Comparison of ENCODE assay signal across 28 cellular contexts in genomic region chr2:173584000-173584399, GRCh38.
"Had no signal": no experiment of that assay in that cellular context is flagged by ENCODE, and none has a peak within 500 bp of the region (broad histone marks: within the 10 kb centered on the region; RNA-seq: fewer than 3 reads in every experiment).

No MANE protein-coding gene starts in this region.

- FAIRE-seq: endometrium, endothelial cell of umbilical vein, frontal cortex had no signal

- ATAC-seq: effector memory CD8-positive, alpha-beta T cell; esophagus mucosa; gastrocnemius medialis; gastroesophageal sphincter; heart left ventricle; heart right ventricle had no signal

- H2AFZ ChIP-seq: hepatocyte had no signal

- H3K4me1 ChIP-seq: colonic mucosa, esophagus muscularis mucosa, gastroesophageal sphincter, heart right ventricle had no signal

- DNase-seq: colonic mucosa; cortex of kidney; dermis blood vessel endothelial cell; dorsolateral prefrontal cortex; effector CD4-positive, alpha-beta T cell; effector CD8-positive, alpha-beta T cell; effector memory CD4-positive, alpha-beta T cell; effector memory CD8-positive, alpha-beta T cell; endodermal cell; erythroblast; esophagus squamous epithelium; foreskin fibroblast; foreskin keratinocyte; foreskin melanocyte; gastrocnemius medialis; glutamatergic neuron; head of caudate nucleus; heart left ventricle; heart right ventricle had no signal

- H3K4me3 ChIP-seq: colonic mucosa, coronary artery, dorsolateral prefrontal cortex, esophagus muscularis mucosa, esophagus squamous epithelium, gastrocnemius medialis, gastroesophageal sphincter, heart left ventricle, heart right ventricle, hepatocyte had no signal

- H3K27me3 ChIP-seq: colonic mucosa, foreskin keratinocyte, gastrocnemius medialis, heart left ventricle, hepatocyte had no signal

- H3K36me3 ChIP-seq: colonic mucosa, esophagus muscularis mucosa, esophagus squamous epithelium, gastrocnemius medialis, gastroesophageal sphincter, heart left ventricle, heart right ventricle had no signal

- H3K79me2 ChIP-seq: hepatocyte had no signal

- H3K27ac ChIP-seq: colonic mucosa, coronary artery, dorsolateral prefrontal cortex, epithelial cell of prostate, esophagus muscularis mucosa, esophagus squamous epithelium, foreskin keratinocyte, gastrocnemius medialis, gastroesophageal sphincter, heart left ventricle, heart right ventricle, hepatocyte had no signal

- H3K4me2 ChIP-seq: hepatocyte had no signal

- H3K9me3 ChIP-seq: colonic mucosa, esophagus muscularis mucosa, esophagus squamous epithelium, gastrocnemius medialis, gastroesophageal sphincter, heart left ventricle, heart right ventricle had no signal
